Comparison of ENCODE assay signal across 1 cellular context in genomic region chr17:78716814-78717393, GRCh38.
TF ChIP-seq lines count a peak whose summit lies in the region.

No MANE protein-coding gene starts in this region.

TF ChIP-seq in H1, 55 proteins besides CTCF, POLR2A, EP300 and RAD21 (continued from another document):
- peak; percentile 48; the same call in 1 of the 2 replicates for TF ChIP-seq YY1 (IDR thresholded peaks at IDR 0.05; ENCODE audit: low read depth, low read length)
- no peak for TF ChIP-seq RBBP5 (IDR thresholded peaks at IDR 0.05; ENCODE audit: borderline replicate concordance, low read depth, low read length)
- peak; percentile 93 for TF ChIP-seq MAX (IDR thresholded peaks at IDR 0.05)
- TF ChIP-seq, protein P1, sequence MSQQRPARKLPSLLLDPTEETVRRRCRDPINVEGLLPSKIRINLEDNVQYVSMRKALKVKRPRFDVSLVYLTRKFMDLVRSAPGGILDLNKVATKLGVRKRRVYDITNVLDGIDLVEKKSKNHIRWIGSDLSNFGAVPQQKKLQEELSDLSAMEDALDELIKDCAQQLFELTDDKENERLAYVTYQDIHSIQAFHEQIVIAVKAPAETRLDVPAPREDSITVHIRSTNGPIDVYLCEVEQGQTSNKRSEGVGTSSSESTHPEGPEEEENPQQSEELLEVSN (IDR thresholded peaks at IDR 0.05), result peak; percentile 40
